In the genomic region with DNA sequence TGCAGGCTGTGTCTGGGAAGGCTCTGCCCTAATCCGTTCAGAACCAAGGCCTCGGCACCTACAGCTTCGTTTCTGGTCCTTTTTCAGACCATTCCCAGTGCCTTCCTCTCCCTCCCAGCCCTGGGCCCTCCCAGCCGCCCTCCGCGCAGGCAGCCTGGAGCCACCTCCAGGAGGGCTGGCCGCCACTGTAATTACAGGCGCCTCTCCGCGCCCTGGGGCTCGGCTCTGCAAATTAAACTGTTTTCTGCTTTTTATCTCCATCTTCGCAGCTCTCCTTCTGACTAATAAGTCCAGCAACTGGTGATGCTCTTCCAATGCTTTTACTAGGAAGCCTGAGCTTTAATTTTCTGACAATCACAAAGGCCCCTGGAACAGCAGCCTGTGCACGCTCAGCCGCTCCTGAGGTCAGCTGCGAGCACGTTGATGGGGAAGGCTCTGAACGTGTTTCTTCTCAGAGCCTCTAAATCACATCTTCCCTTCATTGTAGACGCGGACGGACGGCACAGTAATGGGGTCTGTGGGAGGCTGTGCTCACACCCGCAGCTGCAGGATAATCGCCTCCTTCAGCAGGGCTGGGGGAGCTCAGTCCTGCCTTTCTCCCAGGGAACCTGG, we compare ENCODE assay signal across 15 cellular contexts.
DNase-seq lines count a peak whose midpoint lies in the region; ATAC-seq, FAIRE-seq and TF ChIP-seq lines count a peak whose summit lies in the region.
"Had no signal": no experiment of that assay in that cellular context is flagged by ENCODE, and none has a peak within 500 bp of the region (broad histone marks: within the 10 kb centered on the region; RNA-seq: fewer than 3 reads in every experiment).

No MANE protein-coding gene starts in this region.

- TF ChIP-seq CTCF in CD14-positive monocyte (IDR thresholded peaks at IDR 0.05) (no peak), endothelial cell (IDR thresholded peaks at IDR 0.05; ENCODE audit: unreplicated experiment) (no peak), pancreas (IDR thresholded peaks at IDR 0.05) (no peak), tibial nerve (IDR thresholded peaks at IDR 0.05) (no peak)

- H3K4me1 Mint-ChIP-seq in CD14-positive monocyte (no peaks in the 10 kb centered on the region), endothelial cell (ENCODE audit: unreplicated experiment) (no peaks in the 10 kb centered on the region)

- H3K4me3 Mint-ChIP-seq in CD14-positive monocyte: no peak overlapping the region
- no peak overlapping the region for H3K4me3 Mint-ChIP-seq in endothelial cell (ENCODE audit: unreplicated experiment)
- H3K4me3 Mint-ChIP-seq: activated T-cell treated with anti-CD3 and anti-CD28 coated beads, Interleukin-2, amount 50 U/mL, for 4 hours had no signal

- H3K4me1 ChIP-seq in pancreas (no peaks in the 10 kb centered on the region), tibial nerve (peaks cover 0 to 6% (median 0%) of the 10 kb centered on the region in 4 donors)

- peaks cover 5 to 14% (median 8%) of the 10 kb centered on the region in 7 donors for H3K9me3 Mint-ChIP-seq in CD14-positive monocyte
- H3K9me3 Mint-ChIP-seq in endothelial cell (ENCODE audit: unreplicated experiment): no peaks in the 10 kb centered on the region

- TF ChIP-seq POLR2A in tibial nerve (IDR thresholded peaks at IDR 0.05): no peak

- no peaks in the 10 kb centered on the region for H3K36me3 Mint-ChIP-seq in CD14-positive monocyte
- no peaks in the 10 kb centered on the region for H3K36me3 Mint-ChIP-seq in endothelial cell (ENCODE audit: low read depth, unreplicated experiment)

- H3K27ac ChIP-seq in pancreas (no peak overlapping the region), tibial nerve (no peak overlapping the region)
- H3K27ac ChIP-seq: ovary had no signal

- ATAC-seq in pancreas: no peak
- no peak for ATAC-seq in GM21717 (IDR thresholded peaks at IDR 0.05; ENCODE audit: unreplicated experiment)
- no peak for ATAC-seq in GM19397 (IDR thresholded peaks at IDR 0.05; ENCODE audit: unreplicated experiment)
- ATAC-seq: activated T-cell treated with anti-CD3 and anti-CD28 coated beads, Interleukin-2, amount 50 U/mL, for 4 hours had no signal

- FAIRE-seq in pancreas (lab: Jason Lieb, UNC): no peak

- intact Hi-C loops in CD14-positive monocyte (cut with micrococcal nuclease) (no loop called here), pancreas (cut with DNase I) (no loop called here)

- H3K4me3 ChIP-seq in pancreas (no peak overlapping the region), tibial nerve (no peak overlapping the region)
- H3K4me3 ChIP-seq: ovary had no signal

- H3K27me3 Mint-ChIP-seq in CD14-positive monocyte (ENCODE audit: low read depth in 3 of 3) (peaks cover 7 to 26% (median 13%) of the 10 kb centered on the region in 3 donors), endothelial cell (ENCODE audit: unreplicated experiment) (peaks cover 6% of the 10 kb centered on the region)

- no peaks in the 10 kb centered on the region for H3K9me3 ChIP-seq in pancreas
- H3K9me3 ChIP-seq in tibial nerve: peaks cover 0 to 11% (median 0%) of the 10 kb centered on the region in 4 donors
- H3K9me3 ChIP-seq: ovary had no signal

- H3K27me3 ChIP-seq in pancreas (no peaks in the 10 kb centered on the region), tibial nerve (peaks cover 0 to 6% of the 10 kb centered on the region in 2 donors)
- H3K27me3 ChIP-seq: ovary had no signal

- H3K36me3 ChIP-seq in pancreas (no peaks in the 10 kb centered on the region), tibial nerve (no peaks in the 10 kb centered on the region)
- H3K36me3 ChIP-seq: ovary had no signal

- DNase-seq in CD14-positive monocyte (ENCODE audit: low spot score) (peak; percentile 36), NCI-H1105 treated with DMSO at 0.1 percent for 48 hours (lab: John Stamatoyannopoulos, UW) (peak; percentile 9), endothelial cell (ENCODE audit: low spot score) (peak; percentile 1), pancreas (peak in 4 of 6 donors; percentile 2 to 40 (median 12)), tibial nerve (ENCODE audit: low spot score in 2 of 2) (no peak)
- no peak for DNase-seq in stimulated activated naive CD4-positive, alpha-beta T cell treated with Interleukin-2 at 50 U/mL for 16 hours (lab: John Stamatoyannopoulos, UW)
- DNase-seq: activated T-cell treated with anti-CD3 and anti-CD28 coated beads, Interleukin-2, amount 50 U/mL, for 4 hours; C1 segment of cervical spinal cord; EL; NCI-H526 treated with DMSO at 0.1 percent for 48 hours; SIG-M5; stimulated activated naive CD4-positive, alpha-beta T cell had no signal

- H3K27ac Mint-ChIP-seq in CD14-positive monocyte (peak overlapping the region in 1 of 7 donors; percentile 21), endothelial cell (ENCODE audit: unreplicated experiment) (no peak overlapping the region)

- TF ChIP-seq EP300 in tibial nerve (IDR thresholded peaks at IDR 0.05): no peak

- WGBS in pancreas, 2 donors: 78 to 79% methylated on average over 23 of the region's 23 CpGs
- 30 to 34% methylated on average over 23 of the region's 23 CpGs for WGBS in tibial nerve, 2 donors

Comparison
In these comparisons a context has a peak if more than half of its experiments do, and no peak if none do; other contexts are left out.
1. DNase-seq: peak in CD14-positive monocyte (single experiment), NCI-H1105 treated with DMSO at 0.1 percent for 48 hours (single experiment), endothelial cell (single experiment) and pancreas (4 of 6); none in stimulated activated naive CD4-positive, alpha-beta T cell treated with Interleukin-2 at 50 U/mL for 16 hours (single experiment) and tibial nerve (0 of 2).